Comparison of ENCODE assay signal across 6 cellular contexts in the genomic region with DNA sequence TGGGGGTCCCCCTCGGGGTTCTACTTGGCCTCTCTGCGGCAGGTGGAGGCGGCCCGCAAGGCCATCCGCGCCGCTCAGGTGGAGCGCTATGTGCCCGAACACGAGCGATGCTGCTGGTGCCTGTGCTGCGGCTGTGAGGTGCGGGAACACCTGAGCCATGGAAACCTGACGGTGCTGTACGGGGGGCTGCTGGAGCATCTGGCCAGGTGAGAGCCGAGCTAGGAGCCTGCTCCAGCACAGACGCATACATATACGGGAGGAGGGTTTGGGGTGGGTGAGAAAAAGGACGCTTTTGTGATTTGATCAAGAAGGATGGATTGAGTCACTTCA. TPM values are rescaled to one million over a fixed set of nuclear protein-coding genes. Genes with fewer than 3 reads are reported as not detected.
DNase-seq lines count a peak whose midpoint lies in the region; ATAC-seq lines count a peak whose summit lies in the region.

No MANE protein-coding gene starts in this region.

- peaks cover 26% of the 10 kb centered on the region for H3K4me1 ChIP-seq in mononuclear cell (ENCODE audit: insufficient read depth, low read length)

- peak overlapping the region; percentile 95 for H3K4me3 Mint-ChIP-seq in activated naive CD8-positive, alpha-beta T cell

- no peaks in the 10 kb centered on the region for H3K9me3 Mint-ChIP-seq in activated naive CD8-positive, alpha-beta T cell (ENCODE audit: low read depth)

- H3K9me3 ChIP-seq in mononuclear cell (ENCODE audit: low read depth, low read length): no peaks in the 10 kb centered on the region

- no peaks in the 10 kb centered on the region for H3K27me3 Mint-ChIP-seq in activated naive CD8-positive, alpha-beta T cell

- peak overlapping the region; percentile 97 for H3K27ac Mint-ChIP-seq in activated naive CD8-positive, alpha-beta T cell

- H3K4me3 ChIP-seq in mononuclear cell (ENCODE audit: low read length): peak overlapping the region; percentile 50

- peak; percentile 67 for DNase-seq in DMS53 (lab: John Stamatoyannopoulos, UW)
- no peak for DNase-seq in DMS53 treated with DMSO at 0.1 percent for 48 hours (lab: John Stamatoyannopoulos, UW; ENCODE audit: unreplicated experiment)
- DNase-seq in HuH-7 (ENCODE audit: low spot score): no peak

- no peak for ATAC-seq in HG03139 (IDR thresholded peaks at IDR 0.05; ENCODE audit: unreplicated experiment)

- no peaks in the 10 kb centered on the region for H3K27me3 ChIP-seq in mononuclear cell (ENCODE audit: insufficient read depth, low read length)

- peaks cover 33% of the 10 kb centered on the region for H3K4me1 Mint-ChIP-seq in activated naive CD8-positive, alpha-beta T cell (ENCODE audit: low read depth)

- H3K36me3 Mint-ChIP-seq in activated naive CD8-positive, alpha-beta T cell: peaks cover 5% of the 10 kb centered on the region

RNA-seq across cellular contexts. Expression of gene CENATAC, which starts 0.4 kb away (rescaled TPM):
- total RNA-seq in mononuclear cell: 75.5 TPM

RNA-seq across cellular contexts. Expression of gene RPS25, which starts 19.8 kb away (rescaled TPM):
- total RNA-seq in mononuclear cell: 4,016 TPM

RNA-seq across cellular contexts. Expression of gene TRAPPC4, which starts 20.2 kb away (rescaled TPM):
- 54.5 TPM for total RNA-seq in mononuclear cell

RNA-seq across cellular contexts. Expression of gene FOXR1, which starts 26.8 kb away (rescaled TPM):
- total RNA-seq in mononuclear cell: not detected

RNA-seq across cellular contexts. Expression of gene SLC37A4, which starts 32.3 kb away (rescaled TPM):
- 2.4 TPM for total RNA-seq in mononuclear cell
